23 cellular contexts compared by ENCODE assay signal in the genomic region with DNA sequence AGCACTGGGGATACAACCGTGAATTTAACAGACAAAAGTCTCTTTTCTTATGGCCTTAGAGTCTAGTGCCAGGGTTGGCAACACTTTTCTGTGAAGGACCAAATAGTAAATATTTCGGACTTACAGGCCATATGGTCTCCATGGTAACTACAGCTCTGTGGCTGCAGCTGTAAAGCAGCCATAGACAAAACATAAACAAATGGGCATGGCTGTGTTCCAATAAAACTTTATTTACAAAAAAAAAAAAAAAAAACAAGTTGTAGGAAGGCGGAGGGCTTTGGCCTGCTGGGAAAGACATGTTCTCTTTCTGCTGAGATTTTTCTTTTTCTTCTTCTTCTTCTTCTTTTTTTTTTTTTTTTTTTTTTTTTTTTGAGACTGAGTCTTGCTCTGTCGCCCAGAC.
DNase-seq lines count a peak whose midpoint lies in the region; ATAC-seq, FAIRE-seq and TF ChIP-seq lines count a peak whose summit lies in the region.
"Had no signal": no experiment of that assay in that cellular context is flagged by ENCODE, and none has a peak within 500 bp of the region (broad histone marks: within the 10 kb centered on the region; RNA-seq: fewer than 3 reads in every experiment).

No MANE protein-coding gene starts in this region.

- no peaks in the 10 kb centered on the region for H3K79me1 ChIP-seq in neuronal stem cell (ENCODE audit: low read depth, low read length)

- RAD21 ChIA-PET in GM12878 (lab: Charles Lee; ENCODE audit: unreplicated experiment), result interaction anchor here (0.6 to 3.6 kb wide), 4 partner anchors 56 to 1021 kb away, joined by 3 to 32 read pairs (median 14); a partner anchor contains a TSS

- H2AFZ ChIP-seq in GM12878 (ENCODE audit: control insufficient read depth, low read depth, low read length) (no peak overlapping the region), neuronal stem cell (ENCODE audit: low read length) (peak overlapping the region; percentile 35)
- H2AFZ ChIP-seq: GM23338 had no signal

- TF ChIP-seq POLR2A in GM12878 (IDR thresholded peaks at IDR 0.05; ENCODE audit: low read depth, low read length), result no peak

- TF ChIP-seq CTCF in GM12878 (IDR thresholded peaks at IDR 0.05 in 2 of 3, conservative IDR thresholded peaks at IDR 0.05 in 1 of 3; ENCODE audit: control insufficient read depth in 2 of 3, extremely low read depth in 1 of 3, insufficient read depth in 1 of 3, low read depth in 3 of 3, low read length in 3 of 3), result no peak

- H3K27ac ChIP-seq in GM12878 (ENCODE audit: control insufficient read depth, insufficient read depth) (no peak overlapping the region), neuronal stem cell (replicated peaks; ENCODE audit: low read length) (no peak overlapping the region)
- H3K27ac ChIP-seq: BLaER1 treated with 17β-estradiol and CSF1 and Interleukin-3, amounts not matched to agents 10 nM and 100 nM; SK-N-MC had no signal

- no peak overlapping the region for H2AK5ac ChIP-seq in neuronal stem cell (ENCODE audit: low read depth, low read length)

- H3K4me1 ChIP-seq in GM12878 (ENCODE audit: control insufficient read depth, insufficient read depth, low read length) (no peaks in the 10 kb centered on the region), neuronal stem cell (ENCODE audit: control insufficient read depth in 2 of 2, insufficient read depth in 1 of 2, low read depth in 1 of 2, low read length in 2 of 2) (peaks cover 0 to 10% of the 10 kb centered on the region in 2 donors)

- no peaks in the 10 kb centered on the region for H3K36me3 ChIP-seq in GM12878 (ENCODE audit: control insufficient read depth in 2 of 2, insufficient read depth in 2 of 2, low read length in 1 of 2)
- no peaks in the 10 kb centered on the region for H3K36me3 ChIP-seq in neuronal stem cell (replicated peaks in 1 of 2; ENCODE audit: control insufficient read depth in 2 of 2, insufficient read depth in 2 of 2, low read length in 2 of 2)
- H3K36me3 ChIP-seq: BLaER1 treated with 17β-estradiol and CSF1 and Interleukin-3, amounts not matched to agents 10 nM and 100 nM had no signal

- in situ Hi-C loops in GM12878 (cut with MboI), result loop anchor here (5.0 kb wide), 1 partner anchor 915 kb away; a partner anchor contains a TSS

- TF ChIP-seq RAD21 in GM12878 (IDR thresholded peaks at IDR 0.05; ENCODE audit: insufficient read depth, low read depth, low read length), result no peak

- intact Hi-C loops in GM12878 (cut with micrococcal nuclease; ENCODE audit: unreplicated experiment), result loop anchor here (5.0 to 10.0 kb wide), 4 partner anchors 100 to 1112 kb away; a partner anchor contains a TSS

- ATAC-seq in GM12878 (no peak), HG03135 (IDR thresholded peaks at IDR 0.05; ENCODE audit: unreplicated experiment) (no peak)
- ATAC-seq: GM23338, HCT116, T-cell had no signal

- 52% methylated on average over 3 of the region's 4 CpGs for whole genome bisulfite sequencing in GM12878 (ENCODE audit: insufficient coverage, insufficient replicate concordance, low lambda C conversion rate, missing lambda C conversion rate)
- WGBS in neuronal stem cell (ENCODE audit: extremely low coverage in 2 of 2, insufficient read length in 2 of 2, insufficient replicate concordance in 1 of 2), 2 donors, result no CpG with 5 or more reads among the region's 4 CpGs

- no TSS peak for BruUV-seq in GM12878 (replicated peaks; lab: Mats Ljungman, UMichigan)

- no peak overlapping the region for H2BK12ac ChIP-seq in neuronal stem cell (ENCODE audit: low read length)

- no peak overlapping the region for H2BK5ac ChIP-seq in neuronal stem cell (ENCODE audit: low read length)

- H2BK120ac ChIP-seq in neuronal stem cell (ENCODE audit: low read depth, low read length), result no peak overlapping the region

- H3K18ac ChIP-seq in neuronal stem cell (ENCODE audit: low read length), result no peak overlapping the region

- no peak overlapping the region for H3K14ac ChIP-seq in neuronal stem cell (ENCODE audit: low read length)

- H4K91ac ChIP-seq in neuronal stem cell (ENCODE audit: low read depth, low read length, poor library complexity), result no peak overlapping the region

- H3K9me3 ChIP-seq in GM12878 (replicated peaks; ENCODE audit: control insufficient read depth, insufficient read depth, low read length) (no peaks in the 10 kb centered on the region), neuronal stem cell (replicated peaks in 1 of 2; ENCODE audit: control insufficient read depth in 2 of 2, insufficient read depth in 1 of 2, low read depth in 1 of 2, low read length in 2 of 2) (no peaks in the 10 kb centered on the region)

- CTCF ChIA-PET in GM12878 (lab: Yijun Ruan, JAX), result interaction anchor here (0.9 to 3.7 kb wide), 6 partner anchors 20 to 914 kb away, joined by 3 to 34 read pairs (median 28); a partner anchor contains a TSS

- POLR2A ChIA-PET in GM12878 (lab: Charles Lee), result no interaction called here

- H3K79me2 ChIP-seq in GM12878 (ENCODE audit: control insufficient read depth, insufficient read depth, low read length), result no peaks in the 10 kb centered on the region

- no peak overlapping the region for H3K4me2 ChIP-seq in GM12878 (ENCODE audit: control insufficient read depth, insufficient read depth)
- no peak overlapping the region for H3K4me2 ChIP-seq in neuronal stem cell (ENCODE audit: insufficient read depth, low read length, poor library complexity, severe bottlenecking)
- H3K4me2 ChIP-seq: GM23338 had no signal

- no peak for FAIRE-seq in GM12878 (lab: Jason Lieb, UNC)
- FAIRE-seq: D721Med, GM12891, GM18507 had no signal

- H3K27me3 ChIP-seq in GM12878 (replicated peaks in 1 of 2; ENCODE audit: control insufficient read depth in 2 of 2, insufficient read depth in 2 of 2, low read length in 1 of 2) (no peaks in the 10 kb centered on the region), neuronal stem cell (ENCODE audit: control insufficient read depth in 3 of 3, insufficient read depth in 3 of 3, low read depth in 1 of 3, low read length in 3 of 3) (peaks cover 0 to 4% (median 0%) of the 10 kb centered on the region in 3 experiments)
- H3K27me3 ChIP-seq: BLaER1 treated with 17β-estradiol and CSF1 and Interleukin-3, amounts not matched to agents 10 nM and 100 nM had no signal

- no peak overlapping the region for H3K4ac ChIP-seq in neuronal stem cell (ENCODE audit: low read length)

- H4K20me1 ChIP-seq in GM12878 (ENCODE audit: control insufficient read depth, insufficient read depth), result no peaks in the 10 kb centered on the region
- H4K20me1 ChIP-seq: BLaER1 treated with 17β-estradiol and CSF1 and Interleukin-3, amounts not matched to agents 10 nM and 100 nM had no signal

- SMC1A ChIA-PET in GM12878 (lab: Charles Lee; ENCODE audit: uncharacterized antibody, unreplicated experiment), result interaction anchor here (0.6 to 3.1 kb wide), 6 partner anchors 32 to 913 kb away, joined by 3 to 17 read pairs (median 4); a partner anchor contains a TSS

- H3K4me3 ChIP-seq in GM12878, result no peak overlapping the region
- H3K4me3 ChIP-seq in neuronal stem cell (ENCODE audit: low read length in 2 of 2), result no peak overlapping the region
- H3K4me3 ChIP-seq: BLaER1 treated with 17β-estradiol and CSF1 and Interleukin-3, amounts not matched to agents 10 nM and 100 nM; GM23338; SK-N-MC had no signal

- DNase-seq in NCI-H748 (lab: John Stamatoyannopoulos, UW; ENCODE audit: unreplicated experiment), result peak; percentile 3
- DNase-seq in NCI-H748 treated with DMSO at 0.1 percent for 48 hours (lab: John Stamatoyannopoulos, UW), result no peak
- DNase-seq in NAMALWA (ENCODE audit: low spot score), result peak; percentile 29
- DNase-seq in GM12878 (ENCODE audit: low read depth, low spot score), result no peak
- DNase-seq in neuronal stem cell (ENCODE audit: low spot score), result no peak
- no peak for DNase-seq in midbrain (lab: John Stamatoyannopoulos, UW)
- DNase-seq: CD8-positive, alpha-beta memory T cell; GF-D8; KG1; MV-4-11; NCI-H1436 treated with DMSO at 0.1 percent for 48 hours; NCI-H2081; NCI-H510A treated with DMSO at 0.1 percent for 48 hours; SHP77; T-cell had no signal

- H2BK15ac ChIP-seq in neuronal stem cell (ENCODE audit: low read length), result no peak overlapping the region

- H4K8ac ChIP-seq in neuronal stem cell (ENCODE audit: low read depth, low read length), result no peak overlapping the region

- H3K9ac ChIP-seq in GM12878 (ENCODE audit: control insufficient read depth, insufficient read depth, low read length), result no peak overlapping the region
- no peak overlapping the region for H3K9ac ChIP-seq in neuronal stem cell (ENCODE audit: low read depth, low read length, poor library complexity)
- H3K9ac ChIP-seq: BLaER1 treated with 17β-estradiol and CSF1 and Interleukin-3, amounts not matched to agents 10 nM and 100 nM had no signal

- TF ChIP-seq EP300 in GM12878 (IDR thresholded peaks at IDR 0.05; ENCODE audit: borderline replicate concordance in 1 of 2, control insufficient read depth in 1 of 2, low read depth in 2 of 2, low read length in 2 of 2), result no peak

- no peak overlapping the region for H3K23ac ChIP-seq in neuronal stem cell (ENCODE audit: low read depth, low read length, poor library complexity)

TF ChIP-seq in GM12878, 131 proteins besides CTCF, POLR2A, EP300 and RAD21 (continues in another document):
- TF ChIP-seq, protein P1, sequence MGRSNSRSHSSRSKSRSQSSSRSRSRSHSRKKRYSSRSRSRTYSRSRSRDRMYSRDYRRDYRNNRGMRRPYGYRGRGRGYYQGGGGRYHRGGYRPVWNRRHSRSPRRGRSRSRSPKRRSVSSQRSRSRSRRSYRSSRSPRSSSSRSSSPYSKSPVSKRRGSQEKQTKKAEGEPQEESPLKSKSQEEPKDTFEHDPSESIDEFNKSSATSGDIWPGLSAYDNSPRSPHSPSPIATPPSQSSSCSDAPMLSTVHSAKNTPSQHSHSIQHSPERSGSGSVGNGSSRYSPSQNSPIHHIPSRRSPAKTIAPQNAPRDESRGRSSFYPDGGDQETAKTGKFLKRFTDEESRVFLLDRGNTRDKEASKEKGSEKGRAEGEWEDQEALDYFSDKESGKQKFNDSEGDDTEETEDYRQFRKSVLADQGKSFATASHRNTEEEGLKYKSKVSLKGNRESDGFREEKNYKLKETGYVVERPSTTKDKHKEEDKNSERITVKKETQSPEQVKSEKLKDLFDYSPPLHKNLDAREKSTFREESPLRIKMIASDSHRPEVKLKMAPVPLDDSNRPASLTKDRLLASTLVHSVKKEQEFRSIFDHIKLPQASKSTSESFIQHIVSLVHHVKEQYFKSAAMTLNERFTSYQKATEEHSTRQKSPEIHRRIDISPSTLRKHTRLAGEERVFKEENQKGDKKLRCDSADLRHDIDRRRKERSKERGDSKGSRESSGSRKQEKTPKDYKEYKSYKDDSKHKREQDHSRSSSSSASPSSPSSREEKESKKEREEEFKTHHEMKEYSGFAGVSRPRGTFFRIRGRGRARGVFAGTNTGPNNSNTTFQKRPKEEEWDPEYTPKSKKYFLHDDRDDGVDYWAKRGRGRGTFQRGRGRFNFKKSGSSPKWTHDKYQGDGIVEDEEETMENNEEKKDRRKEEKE (IDR thresholded peaks at IDR 0.05), result no peak

Comparison
In these comparisons a context has a peak if more than half of its experiments do, and no peak if none do; other contexts are left out.
1. DNase-seq: peak in NCI-H748 (single experiment) and NAMALWA (single experiment); none in NCI-H748 treated with DMSO at 0.1 percent for 48 hours (single experiment), GM12878 (single experiment), neuronal stem cell (single experiment) and midbrain (single experiment).